11 cellular contexts compared by ENCODE assay signal in the genomic region with DNA sequence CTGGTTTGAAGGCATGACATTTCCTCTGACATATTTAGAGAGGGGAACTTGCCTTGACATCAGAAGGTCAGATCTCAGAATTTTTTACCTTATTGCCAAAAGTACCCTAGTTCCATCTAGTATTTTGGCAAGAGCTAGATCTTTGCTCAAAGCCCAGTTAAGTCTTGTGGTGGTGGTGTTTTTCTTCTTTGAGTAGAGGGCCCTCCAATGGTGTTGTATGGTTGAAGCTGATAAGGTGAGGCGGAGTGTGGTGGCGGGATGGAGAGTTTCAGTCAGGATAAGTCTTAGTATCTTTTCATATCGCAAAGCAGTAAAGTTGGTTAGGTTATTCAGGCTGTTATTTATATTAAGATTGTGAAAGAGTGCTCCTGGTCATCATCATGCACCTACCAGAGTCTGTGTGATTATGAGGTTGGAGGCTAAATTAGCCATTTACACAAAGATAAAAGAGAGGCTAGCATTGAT. TPM values are rescaled to one million over a fixed set of nuclear protein-coding genes. Genes with fewer than 3 reads are reported as not detected.
DNase-seq lines count a peak whose midpoint lies in the region; ATAC-seq and TF ChIP-seq lines count a peak whose summit lies in the region.
"Had no signal": no experiment of that assay in that cellular context is flagged by ENCODE, and none has a peak within 500 bp of the region (broad histone marks: within the 10 kb centered on the region; RNA-seq: fewer than 3 reads in every experiment).

No MANE protein-coding gene starts in this region.

- DNase-seq in A673 (ENCODE audit: low spot score) (no peak), MCF 10A (ENCODE audit: unreplicated experiment) (no peak), naive B cell (no peak), G401 (ENCODE audit: low spot score) (no peak), middle frontal gyrus (ENCODE audit: extremely low spot score, low spot score) (no peak), hippocampal formation (lab: John Stamatoyannopoulos, UW) (no peak)
- DNase-seq: DMS79, NCI-H526 treated with DMSO at 0.1 percent for 48 hours had no signal

- H3K9me3 ChIP-seq in A673 (ENCODE audit: low read depth, low read length, poor library complexity, severe bottlenecking) (no peaks in the 10 kb centered on the region), KOPT-K1 (ENCODE audit: insufficient read depth, low read length, poor library complexity, severe bottlenecking) (no peaks in the 10 kb centered on the region)
- H3K9me3 ChIP-seq: pancreas had no signal

- POLR2A ChIA-PET in A673 (lab: Charles Lee; ENCODE audit: low non-redundant PET) (no interaction called here), MCF 10A (lab: Yijun Ruan, JAX) (interaction anchor here (0.9 to 15.3 kb wide), 19 partner anchors 8 to 85 kb away, joined by 3 to 327 read pairs (median 8); no protein-coding TSS in a partner anchor)

- H3K4me1 Mint-ChIP-seq in MCF 10A (ENCODE audit: insufficient read depth, unreplicated experiment): peaks cover 49% of the 10 kb centered on the region
- peaks cover 12 to 16% (median 14%) of the 10 kb centered on the region in 3 donors for H3K4me1 Mint-ChIP-seq in naive B cell

- no peaks in the 10 kb centered on the region for H3K27me3 ChIP-seq in A673 (replicated peaks; ENCODE audit: insufficient read depth, low read depth, low read length, poor library complexity)
- H3K27me3 ChIP-seq: pancreas had no signal

- H3K4me3 ChIP-seq in A673 (ENCODE audit: low read depth, low read length, poor library complexity, severe bottlenecking): no peak overlapping the region
- H3K4me3 ChIP-seq: pancreas had no signal

- H3K4me1 ChIP-seq in A673 (ENCODE audit: insufficient read depth, low read length, poor library complexity, severe bottlenecking): peaks cover 34% of the 10 kb centered on the region

- H3K27me3 Mint-ChIP-seq in MCF 10A (ENCODE audit: insufficient read depth, unreplicated experiment): no peaks in the 10 kb centered on the region
- H3K27me3 Mint-ChIP-seq in naive B cell: no peaks in the 10 kb centered on the region

- H3K27ac ChIP-seq in A673 (ENCODE audit: low read depth, low read length, poor library complexity, severe bottlenecking) (peak overlapping the region; percentile 26), KOPT-K1 (ENCODE audit: low read depth, low read length, poor library complexity, severe bottlenecking) (peak overlapping the region; percentile 45)

- peaks cover 6% of the 10 kb centered on the region for H3K36me3 Mint-ChIP-seq in MCF 10A (ENCODE audit: insufficient read depth, unreplicated experiment)
- no peaks in the 10 kb centered on the region for H3K36me3 Mint-ChIP-seq in naive B cell

- no peaks in the 10 kb centered on the region for H3K9me3 Mint-ChIP-seq in MCF 10A (ENCODE audit: unreplicated experiment)
- H3K9me3 Mint-ChIP-seq in naive B cell: no peaks in the 10 kb centered on the region

- CTCF ChIA-PET in A673 (lab: Charles Lee): interaction anchor here (1.2 kb wide), 1 partner anchor 226 kb away, joined by 3 read pairs; no protein-coding TSS in a partner anchor
- CTCF ChIA-PET in MCF 10A (lab: Yijun Ruan, JAX): interaction anchor here (0.7 to 5.0 kb wide), 16 partner anchors 20 to 194 kb away, joined by 3 to 36 read pairs (median 6); no protein-coding TSS in a partner anchor

- no peak for ATAC-seq in naive B cell (ENCODE audit: low read depth in 2 of 2)
- ATAC-seq in HG03469 (IDR thresholded peaks at IDR 0.05; ENCODE audit: unreplicated experiment): no peak

- intact Hi-C loops in A673 (cut with micrococcal nuclease; ENCODE audit: unreplicated experiment): no loop called here
- intact Hi-C loops in MCF 10A (cut with micrococcal nuclease): no loop called here

- H3K36me3 ChIP-seq in A673 (ENCODE audit: insufficient read depth, low read length, poor library complexity, severe bottlenecking) (no peaks in the 10 kb centered on the region), KOPT-K1 (ENCODE audit: insufficient read depth, low read length) (no peaks in the 10 kb centered on the region)
- H3K36me3 ChIP-seq: pancreas had no signal

- BruUV-seq in A673 (replicated peaks; lab: Mats Ljungman, UMichigan): no TSS peak
- TSS peak; percentile 68 for BruUV-seq in MCF 10A (replicated peaks; lab: Mats Ljungman, UMichigan)

- H3K27ac Mint-ChIP-seq in MCF 10A (ENCODE audit: low read depth, unreplicated experiment) (peak overlapping the region; percentile 88), naive B cell (peak overlapping the region; percentile 11 to 94 (median 73))

- TF ChIP-seq CTCF in A673 (conservative IDR thresholded peaks at IDR 0.05; ENCODE audit: low read depth, low read length): no peak
- TF ChIP-seq CTCF in MCF 10A (IDR thresholded peaks at IDR 0.05; ENCODE audit: unreplicated experiment): no peak

- H3K4me3 Mint-ChIP-seq in MCF 10A (ENCODE audit: unreplicated experiment) (peak overlapping the region; percentile 53), naive B cell (no peak overlapping the region)

- in situ Hi-C loops in G401 (cut with HindIII; ENCODE audit: low sequenced_read_pairs): no loop called here

RNA-seq across cellular contexts. Expression of a gene that starts 20.1 kb away (rescaled TPM):
- total RNA-seq in A673 (2021): 261 and 265 TPM in 2 replicates
- total RNA-seq in MCF 10A (2022): 188 and 197 TPM in 2 replicates
- polyA plus RNA-seq in naive B cell (ENCODE audit: low read depth in 6 of 6): 10 to 100 TPM in 5 of 6 donors, 1 to 10 TPM in 1; 9.1 to 96.3 (median 29.5) TPM
- 89.7 and 134 TPM in 2 replicates for total RNA-seq in G401 (2014; rRNA removed; shearing (Covaris generic))
